ENCODE assay signal across 14 cellular contexts in genomic region chr3:52403271-52403841, GRCh38. TPM values are rescaled to one million over a fixed set of nuclear protein-coding genes. Genes with fewer than 3 reads are reported as not detected.
"Had no signal": no experiment of that assay in that cellular context is flagged by ENCODE, and none has a peak within 500 bp of the region (broad histone marks: within the 10 kb centered on the region; RNA-seq: fewer than 3 reads in every experiment).

No MANE protein-coding gene starts in this region.

- H3K27ac ChIP-seq: brain microvascular endothelial cell had no signal

- H3K9me3 ChIP-seq: SK-N-SH had no signal

- ATAC-seq: activated CD8-positive, alpha-beta T cell treated with anti-CD3 and anti-CD28 coated beads for 36 hours; stimulated activated memory B cell treated with anti-CD40 and anti-IgM and Interleukin-4, amounts not matched to agents 10 μg/mL and 1 μg/mL and 100 μg/mL, for 72 hours had no signal

- DNase-seq: activated CD4-positive, alpha-beta T cell treated with anti-CD3 and anti-CD28 coated beads for 4 hours; activated CD8-positive, alpha-beta T cell treated with anti-CD3 and anti-CD28 coated beads for 36 hours; activated naive CD4-positive, alpha-beta T cell treated with anti-CD3 and anti-CD28 coated beads, Interleukin-2, amount 10 ng/mL, durations not matched to agents 7 days and 5 days; amniotic stem cell; brain microvascular endothelial cell; cerebellar nuclear complex; endodermal cell; erythroblast; hippocampal formation; mammary epithelial cell; SK-N-SH; small intestine had no signal

- H3K27me3 ChIP-seq: brain microvascular endothelial cell had no signal

RNA-seq across cellular contexts. Expression of gene SEMA3G, which starts 41.5 kb away (rescaled TPM):
- total RNA-seq: activated CD8-positive, alpha-beta T cell treated with anti-CD3 and anti-CD28 coated beads for 36 hours; osteocyte had no signal

RNA-seq across cellular contexts. Expression of gene TNNC1, which starts 50.5 kb away (rescaled TPM):
- total RNA-seq: osteocyte had no signal
